Comparison of ENCODE assay signal across 12 cellular contexts in the genomic region with DNA sequence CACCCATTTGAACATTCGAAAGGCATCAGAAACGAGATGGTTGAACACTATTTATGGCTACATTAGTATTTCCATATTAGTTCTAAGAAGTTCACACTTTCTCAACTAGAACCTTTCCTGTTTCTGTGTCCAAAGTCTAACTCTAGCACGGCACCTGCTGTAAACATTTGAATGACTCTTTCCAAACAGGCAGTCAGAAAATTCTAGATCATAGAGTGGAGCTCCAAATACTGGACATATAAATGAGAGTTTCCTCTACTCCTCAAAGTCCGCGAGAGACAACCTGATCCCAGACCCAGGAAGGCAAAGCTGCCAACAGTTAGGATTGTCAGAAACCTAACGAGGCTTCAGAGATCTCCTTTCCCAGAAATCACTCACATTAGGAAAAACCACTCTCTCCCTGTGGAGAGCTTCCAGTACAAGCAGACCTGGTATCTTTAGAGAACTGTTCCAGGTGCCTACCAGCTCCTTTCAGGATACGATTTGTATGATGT. TPM values are rescaled to one million over a fixed set of nuclear protein-coding genes. Genes with fewer than 3 reads are reported as not detected.
DNase-seq lines count a peak whose midpoint lies in the region; ATAC-seq and TF ChIP-seq lines count a peak whose summit lies in the region.
"Had no signal": no experiment of that assay in that cellular context is flagged by ENCODE, and none has a peak within 500 bp of the region (broad histone marks: within the 10 kb centered on the region; RNA-seq: fewer than 3 reads in every experiment).

No MANE protein-coding gene starts in this region.

- H3K4me3 ChIP-seq in GM23338: no peak overlapping the region
- no peak overlapping the region for H3K4me3 ChIP-seq in brain microvascular endothelial cell (ENCODE audit: low read depth, low read length)
- H3K4me3 ChIP-seq in stomach: peak overlapping the region in 2 of 4 donors; percentile 0 to 11
- no peak overlapping the region for H3K4me3 ChIP-seq in A673 (ENCODE audit: low read depth, low read length, poor library complexity, severe bottlenecking)
- no peak overlapping the region for H3K4me3 ChIP-seq in effector memory CD4-positive, alpha-beta T cell (ENCODE audit: insufficient read depth, low read depth, low read length, poor library complexity, severe bottlenecking)
- H3K4me3 ChIP-seq: SK-N-MC had no signal

- H3K36me3 ChIP-seq in GM23338 (ENCODE audit: insufficient read depth) (peaks cover 53% of the 10 kb centered on the region), brain microvascular endothelial cell (replicated peaks) (peaks cover 41% of the 10 kb centered on the region), stomach (peaks cover 0 to 34% (median 19%) of the 10 kb centered on the region in 4 donors), A673 (ENCODE audit: insufficient read depth, low read length, poor library complexity, severe bottlenecking) (no peaks in the 10 kb centered on the region)
- H3K36me3 ChIP-seq in effector memory CD4-positive, alpha-beta T cell (ENCODE audit: control insufficient read depth, insufficient read depth, low read length): no peaks in the 10 kb centered on the region

- H3K79me2 ChIP-seq in GM23338 (replicated peaks; ENCODE audit: insufficient read depth): peaks cover 97% of the 10 kb centered on the region

- CTCF ChIA-PET in A673 (lab: Charles Lee): no interaction called here

- in situ Hi-C loops in brain microvascular endothelial cell (cut with HindIII; ENCODE audit: low pct_ligation_motif_present, low sequenced_read_pairs): no loop called here

- H4K20me1 ChIP-seq in GM23338 (replicated peaks; ENCODE audit: insufficient read depth): peaks cover 84% of the 10 kb centered on the region

- TF ChIP-seq CTCF in GM23338 (conservative IDR thresholded peaks at IDR 0.05; ENCODE audit: low read depth in 2 of 2) (no peak), brain microvascular endothelial cell (IDR thresholded peaks at IDR 0.05; ENCODE audit: low read depth, low read length, missing control alignments) (no peak), stomach (IDR thresholded peaks at IDR 0.05) (no peak), A673 (conservative IDR thresholded peaks at IDR 0.05; ENCODE audit: low read depth, low read length) (no peak)

- H3K9me3 ChIP-seq in stomach (no peaks in the 10 kb centered on the region), A673 (ENCODE audit: low read depth, low read length, poor library complexity, severe bottlenecking) (no peaks in the 10 kb centered on the region)
- H3K9me3 ChIP-seq in effector memory CD4-positive, alpha-beta T cell (ENCODE audit: control insufficient read depth, low read length): no peaks in the 10 kb centered on the region

- POLR2A ChIA-PET in A673 (lab: Charles Lee; ENCODE audit: low non-redundant PET): no interaction called here

- no peak overlapping the region for H3K4me2 ChIP-seq in GM23338

- H3K27ac ChIP-seq in GM23338 (ENCODE audit: low read depth): peak overlapping the region; percentile 27
- peak overlapping the region; percentile 86 for H3K27ac ChIP-seq in brain microvascular endothelial cell
- peak overlapping the region in 4 of 5 donors; percentile 35 to 82 (median 82) for H3K27ac ChIP-seq in stomach
- no peak overlapping the region for H3K27ac ChIP-seq in A673 (ENCODE audit: low read depth, low read length, poor library complexity, severe bottlenecking)
- no peak overlapping the region for H3K27ac ChIP-seq in effector memory CD4-positive, alpha-beta T cell (ENCODE audit: insufficient read depth, low read length, poor library complexity, severe bottlenecking)
- H3K27ac ChIP-seq: SK-N-MC had no signal

- intact Hi-C loops in left colon (cut with DNase I, micrococcal nuclease) (no loop called here), stomach (cut with DNase I; ENCODE audit: low total_unique reads) (no loop called here), A673 (cut with micrococcal nuclease; ENCODE audit: unreplicated experiment) (no loop called here)

- 34 to 47% (median 41%) methylated on average over 7 of the region's 7 CpGs for WGBS in stomach, 5 donors

- ATAC-seq in GM23338: peak; percentile 23
- ATAC-seq in left colon: peak; percentile 56

- DNase-seq in GM23338 (ENCODE audit: low spot score) (no peak), brain microvascular endothelial cell (no peak), left colon (peak in 1 of 2 donors; percentile 14), stomach (no peak), A673 (ENCODE audit: low spot score) (no peak)
- no peak for DNase-seq in stimulated activated CD4-positive, alpha-beta T cell treated with anti-CD3 and anti-CD28 coated beads, Interleukin-1b, Interleukin-23, amount 100 ng/mL, for 48 hours
- no peak for DNase-seq in activated effector memory CD4-positive, alpha-beta T cell treated with Interleukin-2 at 50 U/mL for 16 hours
- DNase-seq in effector memory CD4-positive, alpha-beta T cell: no peak
- DNase-seq: activated T-cell treated with anti-CD3 and anti-CD28 coated beads for 4 hours; DND-41; stimulated activated CD4-positive, alpha-beta T cell treated with anti-CD3 and anti-CD28 coated beads, Interleukin-2, amount 100 ng/mL, for 48 hours had no signal

- no peaks in the 10 kb centered on the region for H3K9me2 ChIP-seq in GM23338 (ENCODE audit: insufficient read depth)

- no peaks in the 10 kb centered on the region; the same call in 1 of the 2 replicates for H3F3A ChIP-seq in GM23338 (replicated peaks; ENCODE audit: low read depth)

- H3K36me3 Mint-ChIP-seq in GM23338 (ENCODE audit: low read depth): peaks cover 80% of the 10 kb centered on the region

- peak overlapping the region; percentile 32; the same call in 1 of the 3 replicates for H3K4me3 Mint-ChIP-seq in GM23338

- no TSS peak for BruUV-seq in A673 (replicated peaks; lab: Mats Ljungman, UMichigan)

- H3K4me1 Mint-ChIP-seq in GM23338: peaks cover 67% of the 10 kb centered on the region

- no peak overlapping the region for H2AFZ ChIP-seq in GM23338

- H3K4me1 ChIP-seq in GM23338 (ENCODE audit: insufficient read depth) (peaks cover 51% of the 10 kb centered on the region), stomach (peaks cover 25 to 96% (median 51%) of the 10 kb centered on the region in 4 donors), A673 (ENCODE audit: insufficient read depth, low read length, poor library complexity, severe bottlenecking) (peaks cover 22% of the 10 kb centered on the region)
- no peaks in the 10 kb centered on the region for H3K4me1 ChIP-seq in effector memory CD4-positive, alpha-beta T cell (ENCODE audit: control insufficient read depth, insufficient read depth, low read length, poor library complexity, severe bottlenecking)

- TF ChIP-seq POLR2A in stomach (IDR thresholded peaks at IDR 0.05): no peak

- no peaks in the 10 kb centered on the region for H3K9me3 Mint-ChIP-seq in GM23338

- H3K27me3 ChIP-seq in GM23338 (ENCODE audit: insufficient read depth): no peaks in the 10 kb centered on the region
- no peaks in the 10 kb centered on the region for H3K27me3 ChIP-seq in brain microvascular endothelial cell (replicated peaks)
- H3K27me3 ChIP-seq in stomach: no peaks in the 10 kb centered on the region
- no peaks in the 10 kb centered on the region for H3K27me3 ChIP-seq in A673 (replicated peaks; ENCODE audit: insufficient read depth, low read depth, low read length, poor library complexity)
- H3K27me3 ChIP-seq in effector memory CD4-positive, alpha-beta T cell (replicated peaks; ENCODE audit: control insufficient read depth, insufficient read depth, low read length, poor library complexity, severe bottlenecking): no peaks in the 10 kb centered on the region

- no peak for TF ChIP-seq EP300 in stomach (IDR thresholded peaks at IDR 0.05)

- peaks cover 2% of the 10 kb centered on the region for H3K27me3 Mint-ChIP-seq in GM23338 (ENCODE audit: insufficient read depth, low read depth, poor library complexity)

- peak overlapping the region; percentile 81 for H3K27ac Mint-ChIP-seq in GM23338

TF ChIP-seq in GM23338, 12 proteins besides CTCF, POLR2A, EP300 and RAD21:
- TF ChIP-seq EZH2 (IDR thresholded peaks at IDR 0.05; ENCODE audit: low read depth, unreplicated experiment) (no peak), STAT1 (IDR thresholded peaks at IDR 0.05; ENCODE audit: unreplicated experiment) (no peak), POLR2AphosphoS5 (IDR thresholded peaks at IDR 0.05; ENCODE audit: low read depth) (0 out of 2 replicates have a peak, but pooled peaks have one; percentile 16)
- TF ChIP-seq, protein P1, sequence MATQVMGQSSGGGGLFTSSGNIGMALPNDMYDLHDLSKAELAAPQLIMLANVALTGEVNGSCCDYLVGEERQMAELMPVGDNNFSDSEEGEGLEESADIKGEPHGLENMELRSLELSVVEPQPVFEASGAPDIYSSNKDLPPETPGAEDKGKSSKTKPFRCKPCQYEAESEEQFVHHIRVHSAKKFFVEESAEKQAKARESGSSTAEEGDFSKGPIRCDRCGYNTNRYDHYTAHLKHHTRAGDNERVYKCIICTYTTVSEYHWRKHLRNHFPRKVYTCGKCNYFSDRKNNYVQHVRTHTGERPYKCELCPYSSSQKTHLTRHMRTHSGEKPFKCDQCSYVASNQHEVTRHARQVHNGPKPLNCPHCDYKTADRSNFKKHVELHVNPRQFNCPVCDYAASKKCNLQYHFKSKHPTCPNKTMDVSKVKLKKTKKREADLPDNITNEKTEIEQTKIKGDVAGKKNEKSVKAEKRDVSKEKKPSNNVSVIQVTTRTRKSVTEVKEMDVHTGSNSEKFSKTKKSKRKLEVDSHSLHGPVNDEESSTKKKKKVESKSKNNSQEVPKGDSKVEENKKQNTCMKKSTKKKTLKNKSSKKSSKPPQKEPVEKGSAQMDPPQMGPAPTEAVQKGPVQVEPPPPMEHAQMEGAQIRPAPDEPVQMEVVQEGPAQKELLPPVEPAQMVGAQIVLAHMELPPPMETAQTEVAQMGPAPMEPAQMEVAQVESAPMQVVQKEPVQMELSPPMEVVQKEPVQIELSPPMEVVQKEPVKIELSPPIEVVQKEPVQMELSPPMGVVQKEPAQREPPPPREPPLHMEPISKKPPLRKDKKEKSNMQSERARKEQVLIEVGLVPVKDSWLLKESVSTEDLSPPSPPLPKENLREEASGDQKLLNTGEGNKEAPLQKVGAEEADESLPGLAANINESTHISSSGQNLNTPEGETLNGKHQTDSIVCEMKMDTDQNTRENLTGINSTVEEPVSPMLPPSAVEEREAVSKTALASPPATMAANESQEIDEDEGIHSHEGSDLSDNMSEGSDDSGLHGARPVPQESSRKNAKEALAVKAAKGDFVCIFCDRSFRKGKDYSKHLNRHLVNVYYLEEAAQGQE (IDR thresholded peaks at IDR 0.05; ENCODE audit: unreplicated experiment): no peak
TF ChIP-seq in GM23338: peak in this region for 1.

RNA-seq across cellular contexts. Expression of a gene that starts 10.6 kb away (rescaled TPM):
- 55.3 and 55.7 TPM in 2 replicates for total RNA-seq in GM23338 (2014; rRNA removed; shearing (Covaris generic))
- 42.3 and 48.2 TPM in 2 replicates for polyA plus RNA-seq in GM23338 (2016; fragmentation: Nextera tagmentation; extraction: Ambion mirVana)
- total RNA-seq in left colon: 10 to 100 TPM; 41.8 to 77.8 TPM
- total RNA-seq in stomach: 10 to 100 TPM; 10.3 to 58.2 (median 20.9) TPM
- polyA plus RNA-seq in stomach: 10 to 100 TPM; 29.5 to 34.1 (median 30.4) TPM
- total RNA-seq in A673 (2021): 10.2 and 15.0 TPM in 2 replicates

Comparison
In these comparisons a context has a peak if more than half of its experiments do, and no peak if none do; other contexts are left out.
1. H3K27ac ChIP-seq: peak in GM23338 (single experiment), brain microvascular endothelial cell (single experiment) and stomach (4 of 5); none in A673 (single experiment) and effector memory CD4-positive, alpha-beta T cell (single experiment).